ENCODE assay signal across 18 cellular contexts in the genomic region with DNA sequence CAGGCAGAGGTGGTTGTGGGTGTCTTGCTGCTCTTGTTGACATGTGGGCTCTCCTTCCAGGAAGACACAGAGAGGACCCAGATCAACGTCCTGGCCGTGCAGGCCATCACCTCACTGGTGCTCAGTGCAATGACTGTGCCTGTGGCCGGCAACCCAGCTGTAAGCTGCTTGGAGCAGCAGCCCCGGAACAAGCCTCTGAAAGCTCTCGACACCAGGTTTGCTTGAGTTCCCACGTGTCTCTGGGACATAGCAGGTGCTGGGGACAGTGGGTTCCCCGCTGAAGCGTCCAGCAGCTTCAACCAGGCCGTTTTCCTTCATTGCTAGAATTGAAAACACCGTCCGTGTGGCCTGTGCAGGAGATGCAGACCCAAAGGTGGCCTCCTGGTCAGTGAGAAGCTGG. TPM values are rescaled to one million over a fixed set of nuclear protein-coding genes. Genes with fewer than 3 reads are reported as not detected.
"Had no signal": no experiment of that assay in that cellular context is flagged by ENCODE, and none has a peak within 500 bp of the region (broad histone marks: within the 10 kb centered on the region; RNA-seq: fewer than 3 reads in every experiment).

No MANE protein-coding gene starts in this region.

- H2AFZ ChIP-seq: neural progenitor cell had no signal

- H3K4me2 ChIP-seq: neural progenitor cell, SK-N-SH had no signal

- H3K9ac ChIP-seq: neural progenitor cell, SK-N-SH had no signal

- H3K9me2 ChIP-seq: SK-N-SH had no signal

- H3K27ac Mint-ChIP-seq: activated naive CD8-positive, alpha-beta T cell treated with anti-CD3 and anti-CD28 coated beads for 36 hours; activated T-cell treated with anti-CD3 and anti-CD28 coated beads, Interleukin-2, amount 50 U/mL, for 24 hours; neural progenitor cell had no signal

- H3K4me3 Mint-ChIP-seq: activated naive CD8-positive, alpha-beta T cell treated with anti-CD3 and anti-CD28 coated beads for 36 hours; activated T-cell treated with anti-CD3 and anti-CD28 coated beads, Interleukin-2, amount 50 U/mL, for 24 hours; activated T-helper 17 cell treated with anti-CD3 and anti-CD28 coated beads, Interleukin-2, amount 50 U/mL, for 72 hours; naive thymus-derived CD4-positive, alpha-beta T cell; neural progenitor cell had no signal

- H3K27me3 Mint-ChIP-seq: activated naive CD8-positive, alpha-beta T cell treated with anti-CD3 and anti-CD28 coated beads for 36 hours; activated T-cell treated with anti-CD3 and anti-CD28 coated beads, Interleukin-2, amount 50 U/mL, for 24 hours; activated T-helper 17 cell treated with anti-CD3 and anti-CD28 coated beads, Interleukin-2, amount 50 U/mL, for 72 hours; naive thymus-derived CD4-positive, alpha-beta T cell had no signal

- H3K27ac ChIP-seq: breast epithelium, coronary artery, neural progenitor cell, testis had no signal

- H3K9me3 ChIP-seq: breast epithelium, heart left ventricle, SK-N-SH, testis had no signal

- H3K9me3 Mint-ChIP-seq: activated naive CD8-positive, alpha-beta T cell treated with anti-CD3 and anti-CD28 coated beads for 36 hours; activated T-cell treated with anti-CD3 and anti-CD28 coated beads, Interleukin-2, amount 50 U/mL, for 24 hours; activated T-helper 17 cell treated with anti-CD3 and anti-CD28 coated beads, Interleukin-2, amount 50 U/mL, for 72 hours; neural progenitor cell had no signal

- DNase-seq: activated CD4-positive, alpha-beta T cell treated with anti-CD3 and anti-CD28 coated beads for 48 hours; activated CD8-positive, alpha-beta memory T cell treated with anti-CD3 and anti-CD28 coated beads, Interleukin-2, amount 50 U/mL, for 4 hours; activated naive CD8-positive, alpha-beta T cell treated with anti-CD3 and anti-CD28 coated beads for 36 hours; activated T-cell treated with anti-CD3 and anti-CD28 coated beads, Interleukin-2, amount 50 U/mL, for 24 hours; islet precursor cell; naive thymus-derived CD4-positive, alpha-beta T cell; SK-N-SH; stimulated activated CD4-positive, alpha-beta T cell treated with anti-CD3 and anti-CD28 coated beads, Interleukin-2, amount 100 ng/mL, for 48 hours; stimulated activated CD8-positive, alpha-beta memory T cell treated with anti-CD3 and anti-CD28 coated beads, Interleukin-4, amount 100 ng/mL, for 48 hours; stimulated activated naive CD4-positive, alpha-beta T cell; testis; trophoblast cell had no signal

- H3K27me3 ChIP-seq: breast epithelium, heart left ventricle, neural progenitor cell, testis had no signal

- H3K36me3 ChIP-seq: breast epithelium, neural progenitor cell had no signal

- ATAC-seq: activated T-helper 17 cell treated with anti-CD3 and anti-CD28 coated beads, Interleukin-2, amount 50 U/mL, for 72 hours; heart left ventricle had no signal

- H3K4me1 ChIP-seq: breast epithelium, testis had no signal

- H3K4me3 ChIP-seq: breast epithelium, coronary artery, heart left ventricle, neural progenitor cell, testis had no signal

- H3K4me1 Mint-ChIP-seq: activated naive CD8-positive, alpha-beta T cell treated with anti-CD3 and anti-CD28 coated beads for 36 hours; activated T-helper 17 cell treated with anti-CD3 and anti-CD28 coated beads, Interleukin-2, amount 50 U/mL, for 72 hours; neural progenitor cell had no signal

RNA-seq across cellular contexts. Expression of a gene that starts 25.6 kb away (rescaled TPM):
- total RNA-seq: epithelial cell of proximal tubule had no signal
- polyA plus RNA-seq: naive thymus-derived CD4-positive, alpha-beta T cell had no signal
